ENCODE assay signal across 8 cellular contexts in genomic region chr7:732094-732541, GRCh38. TPM values are rescaled to one million over a fixed set of nuclear protein-coding genes. Genes with fewer than 3 reads are reported as not detected.
A peak's percentile ranks its signal among the peaks of the same experiment; 100 is the strongest.
DNase-seq lines count a peak whose midpoint lies in the region; ATAC-seq and TF ChIP-seq lines count a peak whose summit lies in the region.

No MANE protein-coding gene starts in this region.

- H3K9me3 Mint-ChIP-seq in endothelial cell (ENCODE audit: unreplicated experiment) (no peaks in the 10 kb centered on the region), osteocyte (ENCODE audit: unreplicated experiment) (no peaks in the 10 kb centered on the region)

- H3K27me3 Mint-ChIP-seq in endothelial cell (ENCODE audit: unreplicated experiment) (peaks cover 13% of the 10 kb centered on the region), osteocyte (ENCODE audit: unreplicated experiment) (no peaks in the 10 kb centered on the region)

- TF ChIP-seq CTCF in GM12873 (IDR thresholded peaks at IDR 0.05; ENCODE audit: insufficient read depth, low read depth, low read length, missing control alignments) = peak; percentile 23
- TF ChIP-seq CTCF in endothelial cell (IDR thresholded peaks at IDR 0.05; ENCODE audit: unreplicated experiment) = no peak
- TF ChIP-seq CTCF in osteocyte (IDR thresholded peaks at IDR 0.05) = peak; percentile 28

- DNase-seq in NCI-H510A treated with DMSO at 0.1 percent for 48 hours (lab: John Stamatoyannopoulos, UW) = peak; percentile 29
- DNase-seq in endothelial cell (ENCODE audit: low spot score) = peak; percentile 45
- DNase-seq in osteocyte (ENCODE audit: extremely low spot score, unreplicated experiment) = peak; percentile 83
- DNase-seq in amygdala (lab: John Stamatoyannopoulos, UW) = no peak
- DNase-seq in central memory CD4-positive, alpha-beta T cell = no peak
- DNase-seq in EL = no peak

- H3K27ac Mint-ChIP-seq in endothelial cell (ENCODE audit: unreplicated experiment) (no peak overlapping the region), osteocyte (ENCODE audit: unreplicated experiment) (no peak overlapping the region)

- H3K4me3 Mint-ChIP-seq in endothelial cell (ENCODE audit: unreplicated experiment) = no peak overlapping the region
- no peak overlapping the region for H3K4me3 Mint-ChIP-seq in osteocyte (ENCODE audit: unreplicated experiment)

- H3K4me1 Mint-ChIP-seq in endothelial cell (ENCODE audit: unreplicated experiment) (peaks cover 12% of the 10 kb centered on the region), osteocyte (ENCODE audit: unreplicated experiment) (peaks cover 23% of the 10 kb centered on the region)

- H3K36me3 Mint-ChIP-seq in endothelial cell (ENCODE audit: low read depth, unreplicated experiment) (peaks cover 10% of the 10 kb centered on the region), osteocyte (ENCODE audit: unreplicated experiment) (peaks cover 7% of the 10 kb centered on the region)

- no peak for ATAC-seq in HG03354 (IDR thresholded peaks at IDR 0.05; ENCODE audit: poor library complexity, severe bottlenecking, unreplicated experiment)

RNA-seq across cellular contexts. Expression of gene PRKAR1B, which starts 5.0 kb away (rescaled TPM):
- total RNA-seq in endothelial cell (ENCODE audit: unreplicated experiment) (21.7 TPM), osteocyte (10.9 and 12.0 TPM in 2 replicates)

RNA-seq across cellular contexts. Expression of gene DNAAF5, which starts 5.6 kb away (rescaled TPM):
- 30.7 TPM for total RNA-seq in endothelial cell (ENCODE audit: unreplicated experiment)
- total RNA-seq in osteocyte = 28.1 and 36.9 TPM in 2 replicates

Comparison
In these comparisons a context has a peak if more than half of its experiments do, and no peak if none do; other contexts are left out.
1. DNase-seq: peak in NCI-H510A treated with DMSO at 0.1 percent for 48 hours (single experiment), endothelial cell (single experiment) and osteocyte (single experiment); none in amygdala (0 of 56), central memory CD4-positive, alpha-beta T cell (single experiment) and EL (single experiment).